In genomic region chr13:25037057-25037813, GRCh38 we compare ENCODE assay signal across 7 cellular contexts. TPM values are rescaled to one million over a fixed set of nuclear protein-coding genes. Genes with fewer than 3 reads are reported as not detected.
A peak's percentile ranks its signal among the peaks of the same experiment; 100 is the strongest.
DNase-seq lines count a peak whose midpoint lies in the region; ATAC-seq and TF ChIP-seq lines count a peak whose summit lies in the region.

No MANE protein-coding gene starts in this region.

- no peaks in the 10 kb centered on the region for H4K20me1 ChIP-seq in neural progenitor cell (ENCODE audit: low read depth)

- H3K9me3 ChIP-seq in neural progenitor cell (ENCODE audit: low read depth) (no peaks in the 10 kb centered on the region), vagina (no peaks in the 10 kb centered on the region)

- peak; percentile 85 for TF ChIP-seq CTCF in fibroblast of the aortic adventitia (IDR thresholded peaks at IDR 0.05; ENCODE audit: insufficient read depth, low read length)
- peak; percentile 81 for TF ChIP-seq CTCF in neural progenitor cell (IDR thresholded peaks at IDR 0.05)
- TF ChIP-seq CTCF in vagina (IDR thresholded peaks at IDR 0.05), result peak in 2 of 3 experiments; percentile 22 to 37

- peaks cover under 1% of the 10 kb centered on the region for H3F3A ChIP-seq in neural progenitor cell (ENCODE audit: low read depth)

- H3K9me3 Mint-ChIP-seq in neural progenitor cell, result peaks cover 2% of the 10 kb centered on the region

- H3K27ac Mint-ChIP-seq in neural progenitor cell, result no peak overlapping the region

- no peak overlapping the region for H3K9ac ChIP-seq in neural progenitor cell

- H3K4me3 ChIP-seq in fibroblast of the aortic adventitia (ENCODE audit: low read depth, low read length) (no peak overlapping the region), neural progenitor cell (no peak overlapping the region), vagina (no peak overlapping the region)

- H3K4me1 ChIP-seq in neural progenitor cell, result peaks cover 4% of the 10 kb centered on the region
- H3K4me1 ChIP-seq in vagina, result no peaks in the 10 kb centered on the region

- peaks cover 2% of the 10 kb centered on the region for H3K4me1 Mint-ChIP-seq in neural progenitor cell

- peak overlapping the region; percentile 55 for H2AFZ ChIP-seq in neural progenitor cell (replicated peaks)

- intact Hi-C loops in vagina (cut with DNase I), result no loop called here

- peaks cover under 1% of the 10 kb centered on the region for H3K36me3 Mint-ChIP-seq in neural progenitor cell

- no peak for TF ChIP-seq POLR2A in vagina (IDR thresholded peaks at IDR 0.05)

- ATAC-seq in HG02852 (IDR thresholded peaks at IDR 0.05; ENCODE audit: unreplicated experiment), result peak; percentile 54

- no peaks in the 10 kb centered on the region for H3K27me3 ChIP-seq in neural progenitor cell
- no peaks in the 10 kb centered on the region for H3K27me3 ChIP-seq in vagina

- DNase-seq in GM04504 (ENCODE audit: low read depth), result peak; percentile 25
- peak; percentile 60 to 85 for DNase-seq in NCI-H526 (lab: John Stamatoyannopoulos, UW)
- DNase-seq in activated T-cell treated with anti-CD3 and anti-CD28 coated beads for 4 hours, result peak; percentile 19
- peak; percentile 74 for DNase-seq in fibroblast of the aortic adventitia (ENCODE audit: low read depth)
- peak; percentile 82 for DNase-seq in neural progenitor cell (ENCODE audit: low spot score)
- no peak for DNase-seq in vagina (ENCODE audit: extremely low spot score in 2 of 2)

- H3K79me2 ChIP-seq in neural progenitor cell (ENCODE audit: low read depth), result no peaks in the 10 kb centered on the region

- H3K36me3 ChIP-seq in neural progenitor cell (no peaks in the 10 kb centered on the region), vagina (no peaks in the 10 kb centered on the region)

- H3K4me2 ChIP-seq in neural progenitor cell, result no peak overlapping the region

- peaks cover 7% of the 10 kb centered on the region for H3K27me3 Mint-ChIP-seq in neural progenitor cell (ENCODE audit: insufficient read depth, low read depth)

- H3K27ac ChIP-seq in neural progenitor cell (no peak overlapping the region), vagina (no peak overlapping the region)

- no peak overlapping the region for H3K4me3 Mint-ChIP-seq in neural progenitor cell

RNA-seq across cellular contexts. Expression of gene PABPC3, which starts 58.7 kb away (rescaled TPM):
- 0.08 and 0.09 TPM in 2 replicates for total RNA-seq in fibroblast of the aortic adventitia (ENCODE audit: low replicate concordance)
- 0.17 TPM in 1 of 2 replicates, not detected in the other for total RNA-seq in neural progenitor cell (ENCODE audit: low replicate concordance)
- not detected for total RNA-seq in vagina

Comparison
In these comparisons a context has a peak if more than half of its experiments do, and no peak if none do; other contexts are left out.
1. DNase-seq: peak in GM04504 (single experiment), NCI-H526 (2 of 2), activated T-cell treated with anti-CD3 and anti-CD28 coated beads for 4 hours (single experiment), fibroblast of the aortic adventitia (single experiment) and neural progenitor cell (single experiment); none in vagina (0 of 2).
2. CTCF ChIP-seq: peak in every context shown above with its lines; median percentile 85 in fibroblast of the aortic adventitia; 81 in neural progenitor cell; 30 in vagina.